34 cellular contexts compared by ENCODE assay signal in the genomic region with DNA sequence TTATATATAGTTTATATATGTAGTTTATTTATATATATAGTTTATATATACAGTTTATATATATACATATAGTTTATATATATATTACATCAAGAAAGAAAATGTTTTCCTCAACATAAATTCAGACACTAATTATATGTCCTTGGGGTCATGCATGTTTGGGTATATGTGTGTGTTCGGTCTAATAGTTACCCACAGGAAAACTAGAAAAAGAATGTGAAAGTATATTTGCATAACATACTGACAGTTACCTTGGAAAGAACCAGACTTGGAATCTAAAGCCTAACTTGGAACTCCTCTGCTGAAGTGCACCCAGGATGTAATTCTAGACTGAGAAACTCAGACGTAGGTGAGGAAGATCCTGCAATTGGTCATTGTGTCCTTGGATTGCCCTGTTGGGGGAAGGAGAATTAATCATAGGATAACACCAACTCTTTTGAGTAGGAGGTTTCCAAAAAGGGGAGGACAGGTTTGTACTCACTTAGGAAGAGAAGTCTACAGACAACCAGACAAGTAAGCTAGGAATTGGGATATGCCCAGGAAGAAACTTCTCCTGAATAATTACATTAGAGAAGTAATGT. TPM values are rescaled to one million over a fixed set of nuclear protein-coding genes. Genes with fewer than 3 reads are reported as not detected.
A peak's percentile ranks its signal among the peaks of the same experiment; 100 is the strongest.
DNase-seq lines count a peak whose midpoint lies in the region; ATAC-seq, FAIRE-seq and TF ChIP-seq lines count a peak whose summit lies in the region.
"Had no signal": no experiment of that assay in that cellular context is flagged by ENCODE, and none has a peak within 500 bp of the region (broad histone marks: within the 10 kb centered on the region; RNA-seq: fewer than 3 reads in every experiment).

No MANE protein-coding gene starts in this region.

- no peaks in the 10 kb centered on the region for H3K9me2 ChIP-seq in OCI-LY7 (ENCODE audit: insufficient read depth, low read length)

- no peak overlapping the region for H2AFZ ChIP-seq in OCI-LY7 (ENCODE audit: low read length)
- H2AFZ ChIP-seq: hepatocyte had no signal

- H3K36me3 ChIP-seq in OCI-LY7 (ENCODE audit: insufficient read depth, low read length) (no peaks in the 10 kb centered on the region), psoas muscle (ENCODE audit: insufficient read depth in 1 of 2, low read depth in 1 of 2) (no peaks in the 10 kb centered on the region)
- no peaks in the 10 kb centered on the region for H3K36me3 ChIP-seq in CD8-positive, alpha-beta memory T cell (ENCODE audit: insufficient read depth, low read length)
- H3K36me3 ChIP-seq: breast epithelium, gastroesophageal sphincter, lower lobe of right lung, prostate gland, sigmoid colon, tibial nerve had no signal

- FAIRE-seq in GM12892 (lab: Jason Lieb, UNC), result peak; percentile 44
- FAIRE-seq: HTR-8/SVneo had no signal

- peaks cover 0 to 18% of the 10 kb centered on the region in 2 donors for H3K27me3 Mint-ChIP-seq in CD8-positive, alpha-beta memory T cell
- H3K27me3 Mint-ChIP-seq in activated T-helper 2 cell treated with anti-CD3 and anti-CD28 coated beads, Interferon-gamma antibody, Interleukin-2, Interleukin-4, amounts not matched to agents 10 μg/mL and 5 μg/mL and 100 μg/mL, durations not matched to agents 14 hours and 24 hours and 36 hours (ENCODE audit: low read depth), result peaks cover 25% of the 10 kb centered on the region
- no peaks in the 10 kb centered on the region for H3K27me3 Mint-ChIP-seq in activated naive CD8-positive, alpha-beta T cell treated with anti-CD3 and anti-CD28 coated beads for 36 hours

- no peak overlapping the region for H3K27ac Mint-ChIP-seq in CD8-positive, alpha-beta memory T cell
- H3K27ac Mint-ChIP-seq in activated T-helper 2 cell treated with anti-CD3 and anti-CD28 coated beads, Interferon-gamma antibody, Interleukin-2, Interleukin-4, amounts not matched to agents 10 μg/mL and 5 μg/mL and 100 μg/mL, durations not matched to agents 14 hours and 24 hours and 36 hours, result no peak overlapping the region
- no peak overlapping the region for H3K27ac Mint-ChIP-seq in activated naive CD8-positive, alpha-beta T cell treated with anti-CD3 and anti-CD28 coated beads for 36 hours
- H3K27ac Mint-ChIP-seq: activated CD8-positive, alpha-beta T cell treated with anti-CD3 and anti-CD28 coated beads for 36 hours; activated naive CD8-positive, alpha-beta T cell; naive thymus-derived CD8-positive, alpha-beta T cell; T-helper 1 cell treated with Interleukin-12 subunit alpha and Interleukin-12 subunit beta and Interleukin-4 antibody, amounts not matched to agents 30 μg/mL and 1 μg/mL, for 36 hours had no signal

- no peak overlapping the region for H3K27ac ChIP-seq in OCI-LY7 (ENCODE audit: low read depth, low read length, poor library complexity, severe bottlenecking)
- H3K27ac ChIP-seq in psoas muscle, result no peak overlapping the region
- no peak overlapping the region for H3K27ac ChIP-seq in CD8-positive, alpha-beta memory T cell (ENCODE audit: low read depth, low read length)
- H3K27ac ChIP-seq: breast epithelium, C4-2B, gastroesophageal sphincter, hepatocyte, lower lobe of right lung, prostate gland, sigmoid colon, tibial nerve had no signal

- H3K4me1 Mint-ChIP-seq in CD8-positive, alpha-beta memory T cell, result no peaks in the 10 kb centered on the region
- H3K4me1 Mint-ChIP-seq in activated T-helper 2 cell treated with anti-CD3 and anti-CD28 coated beads, Interferon-gamma antibody, Interleukin-2, Interleukin-4, amounts not matched to agents 10 μg/mL and 5 μg/mL and 100 μg/mL, durations not matched to agents 14 hours and 24 hours and 36 hours (ENCODE audit: low read depth), result no peaks in the 10 kb centered on the region
- H3K4me1 Mint-ChIP-seq in activated naive CD8-positive, alpha-beta T cell treated with anti-CD3 and anti-CD28 coated beads for 36 hours, result no peaks in the 10 kb centered on the region

- intact Hi-C loops in OCI-LY7 (cut with micrococcal nuclease; ENCODE audit: unreplicated experiment) (no loop called here), psoas muscle (cut with DNase I) (no loop called here)
- intact Hi-C loops in activated T-helper 2 cell treated with anti-CD3 and anti-CD28 coated beads, Interferon-gamma antibody, Interleukin-2, Interleukin-4, amounts not matched to agents 10 μg/mL and 5 μg/mL and 100 μg/mL, durations not matched to agents 14 hours and 24 hours and 36 hours (cut with micrococcal nuclease), result no loop called here

- BruUV-seq in OCI-LY7 (replicated peaks; lab: Mats Ljungman, UMichigan), result no TSS peak

- H3K79me2 ChIP-seq in OCI-LY7 (ENCODE audit: insufficient read depth, low read depth, low read length), result no peaks in the 10 kb centered on the region
- H3K79me2 ChIP-seq: hepatocyte had no signal

- DNase-seq in GM12892 (ENCODE audit: insufficient read length), result no peak
- peak; percentile 8 for DNase-seq in OCI-LY7 (ENCODE audit: low spot score)
- DNase-seq in psoas muscle, result no peak
- no peak for DNase-seq in CD8-positive, alpha-beta memory T cell
- DNase-seq in activated T-helper 2 cell treated with anti-CD3 and anti-CD28 coated beads, Interferon-gamma antibody, Interleukin-2, Interleukin-4, amounts not matched to agents 10 μg/mL and 5 μg/mL and 100 μg/mL, durations not matched to agents 14 hours and 24 hours and 36 hours (ENCODE audit: low spot score), result no peak
- DNase-seq in activated naive CD8-positive, alpha-beta T cell treated with anti-CD3 and anti-CD28 coated beads for 36 hours, result no peak
- DNase-seq: activated CD4-positive, CD25-positive, alpha-beta regulatory T cell treated with anti-CD3 and anti-CD28 coated beads, Interleukin-2, amount 50 U/mL, for 72 hours; activated CD8-positive, alpha-beta T cell treated with anti-CD3 and anti-CD28 coated beads for 36 hours; anterior cingulate cortex; Caco-2; DMS53; HCEC 1CT; KBM-7; lower lobe of right lung; naive thymus-derived CD8-positive, alpha-beta T cell; NCI-H1436; NCI-H2081; NCI-H345; NCI-H69; nucleus accumbens; Right ventricle myocardium superior; sigmoid colon; stimulated activated CD4-positive, alpha-beta T cell treated with anti-CD3 and anti-CD28 coated beads, Interleukin-4, amount 100 ng/mL, for 1 hour had no signal

- peaks cover 15% of the 10 kb centered on the region for H3K4me1 ChIP-seq in OCI-LY7 (ENCODE audit: insufficient read depth, low read length, poor library complexity, severe bottlenecking)
- no peaks in the 10 kb centered on the region for H3K4me1 ChIP-seq in psoas muscle
- H3K4me1 ChIP-seq in CD8-positive, alpha-beta memory T cell (ENCODE audit: insufficient read depth, low read length), result no peaks in the 10 kb centered on the region
- H3K4me1 ChIP-seq: breast epithelium, Caco-2, lower lobe of right lung, prostate gland, sigmoid colon, tibial nerve had no signal

- POLR2A ChIA-PET in OCI-LY7 (lab: Charles Lee), result interaction anchor here (0.6 to 2.0 kb wide), 4 partner anchors 9 to 507 kb away, joined by 3 to 8 read pairs (median 4); a partner anchor contains a TSS
- POLR2A ChIA-PET in CD8-positive, alpha-beta memory T cell (lab: Charles Lee), result no interaction called here

- TF ChIP-seq POLR2A in GM12892 (IDR thresholded peaks at IDR 0.05; ENCODE audit: low read depth, low read length), result no peak

- H3K4me3 Mint-ChIP-seq in CD8-positive, alpha-beta memory T cell, result no peak overlapping the region
- no peak overlapping the region for H3K4me3 Mint-ChIP-seq in activated T-helper 2 cell treated with anti-CD3 and anti-CD28 coated beads, Interferon-gamma antibody, Interleukin-2, Interleukin-4, amounts not matched to agents 10 μg/mL and 5 μg/mL and 100 μg/mL, durations not matched to agents 14 hours and 24 hours and 36 hours (ENCODE audit: low read depth)
- H3K4me3 Mint-ChIP-seq in activated naive CD8-positive, alpha-beta T cell treated with anti-CD3 and anti-CD28 coated beads for 36 hours, result no peak overlapping the region
- H3K4me3 Mint-ChIP-seq: activated CD8-positive, alpha-beta T cell treated with anti-CD3 and anti-CD28 coated beads for 36 hours; activated naive CD8-positive, alpha-beta T cell; naive thymus-derived CD8-positive, alpha-beta T cell; T-helper 1 cell treated with Interleukin-12 subunit alpha and Interleukin-12 subunit beta and Interleukin-4 antibody, amounts not matched to agents 30 μg/mL and 1 μg/mL, for 36 hours had no signal

- H3K4me2 ChIP-seq in OCI-LY7 (ENCODE audit: low read length), result peak overlapping the region; percentile 40; the same call in 1 of the 2 replicates
- H3K4me2 ChIP-seq: hepatocyte had no signal

- H3K9me3 ChIP-seq in OCI-LY7 (ENCODE audit: low read length) (peaks cover 6% of the 10 kb centered on the region; the same call in 1 of the 2 replicates), psoas muscle (no peaks in the 10 kb centered on the region)
- H3K9me3 ChIP-seq in CD8-positive, alpha-beta memory T cell (ENCODE audit: low read length), result no peaks in the 10 kb centered on the region
- H3K9me3 ChIP-seq: breast epithelium, gastroesophageal sphincter, lower lobe of right lung, prostate gland, sigmoid colon, tibial nerve had no signal

- no peaks in the 10 kb centered on the region for H3K27me3 ChIP-seq in psoas muscle (ENCODE audit: insufficient read depth in 3 of 3, low read length in 2 of 3)
- H3K27me3 ChIP-seq in CD8-positive, alpha-beta memory T cell (ENCODE audit: insufficient read depth, low read length, poor library complexity, severe bottlenecking), result no peaks in the 10 kb centered on the region
- H3K27me3 ChIP-seq: breast epithelium, gastroesophageal sphincter, sigmoid colon, tibial nerve had no signal

- H3K9me3 Mint-ChIP-seq in CD8-positive, alpha-beta memory T cell, result peaks cover 0 to 2% (median 0%) of the 10 kb centered on the region in 5 donors
- H3K9me3 Mint-ChIP-seq in activated T-helper 2 cell treated with anti-CD3 and anti-CD28 coated beads, Interferon-gamma antibody, Interleukin-2, Interleukin-4, amounts not matched to agents 10 μg/mL and 5 μg/mL and 100 μg/mL, durations not matched to agents 14 hours and 24 hours and 36 hours, result no peaks in the 10 kb centered on the region
- H3K9me3 Mint-ChIP-seq in activated naive CD8-positive, alpha-beta T cell treated with anti-CD3 and anti-CD28 coated beads for 36 hours, result no peaks in the 10 kb centered on the region
- H3K9me3 Mint-ChIP-seq: naive thymus-derived CD8-positive, alpha-beta T cell had no signal

- peak; percentile 64 for ATAC-seq in GM21529 (IDR thresholded peaks at IDR 0.05; ENCODE audit: unreplicated experiment)
- peak; percentile 77 to 94 (median 86) for ATAC-seq in psoas muscle
- ATAC-seq: activated CD8-positive, alpha-beta T cell treated with anti-CD3 and anti-CD28 coated beads for 36 hours; gastroesophageal sphincter; lower lobe of right lung; naive thymus-derived CD8-positive, alpha-beta T cell; SK-N-SH treated with all-trans-retinoic acid at 6 μM for 48 hours had no signal

- no peak for TF ChIP-seq CTCF in OCI-LY7 (conservative IDR thresholded peaks at IDR 0.05; ENCODE audit: low read length)
- TF ChIP-seq CTCF in psoas muscle (IDR thresholded peaks at IDR 0.05), result no peak

- H3K4me3 ChIP-seq in OCI-LY7 (ENCODE audit: low read depth, low read length, poor library complexity, severe bottlenecking) (no peak overlapping the region), psoas muscle (no peak overlapping the region)
- H3K4me3 ChIP-seq in CD8-positive, alpha-beta memory T cell (ENCODE audit: low read length), result no peak overlapping the region
- H3K4me3 ChIP-seq: breast epithelium, gastroesophageal sphincter, hepatocyte, lower lobe of right lung, prostate gland, sigmoid colon, tibial nerve had no signal

- WGBS in psoas muscle, 3 donors, result 28 to 50% (median 34%) methylated on average over 2 of the region's 2 CpGs

- CTCF ChIA-PET in OCI-LY7 (lab: Charles Lee; ENCODE audit: unreplicated experiment), result no interaction called here
- CTCF ChIA-PET in CD8-positive, alpha-beta memory T cell (lab: Charles Lee), result no interaction called here

- peaks cover 0 to 3% (median 0%) of the 10 kb centered on the region in 3 donors for H3K36me3 Mint-ChIP-seq in CD8-positive, alpha-beta memory T cell
- no peaks in the 10 kb centered on the region for H3K36me3 Mint-ChIP-seq in activated T-helper 2 cell treated with anti-CD3 and anti-CD28 coated beads, Interferon-gamma antibody, Interleukin-2, Interleukin-4, amounts not matched to agents 10 μg/mL and 5 μg/mL and 100 μg/mL, durations not matched to agents 14 hours and 24 hours and 36 hours (ENCODE audit: low read depth)
- H3K36me3 Mint-ChIP-seq in activated naive CD8-positive, alpha-beta T cell treated with anti-CD3 and anti-CD28 coated beads for 36 hours, result no peaks in the 10 kb centered on the region

- no peaks in the 10 kb centered on the region for H4K20me1 ChIP-seq in OCI-LY7 (ENCODE audit: insufficient read depth, low read length)

RNA-seq across cellular contexts. Expression of a gene that starts 8.9 kb away (rescaled TPM):
- polyA plus RNA-seq in GM12892 (2012; ENCODE audit: missing spikeins), result 22.6 TPM
- 21.0 and 28.1 TPM in 2 replicates for total RNA-seq in OCI-LY7 (2014; rRNA removed; shearing (Covaris generic))
- total RNA-seq in OCI-LY7 (2022), result 29.7 and 32.3 TPM in 2 replicates
- 10 to 100 TPM; 59.9 to 83.6 (median 70.3) TPM for total RNA-seq in psoas muscle
- 10 to 100 TPM; 19.1 to 66.5 (median 46.3) TPM for polyA plus RNA-seq in psoas muscle
- total RNA-seq in CD8-positive, alpha-beta memory T cell, result 10 to 100 TPM; 22.2 to 22.9 TPM
- polyA plus RNA-seq in CD8-positive, alpha-beta memory T cell, result 12.8 TPM
- total RNA-seq in activated T-helper 2 cell treated with anti-CD3 and anti-CD28 coated beads, Interferon-gamma antibody, Interleukin-2, Interleukin-4, amounts not matched to agents 10 μg/mL and 5 μg/mL and 100 μg/mL, durations not matched to agents 14 hours and 24 hours and 36 hours, result 27.2 and 27.3 TPM in 2 replicates
- 10 to 100 TPM; 24.5 to 25.5 TPM for total RNA-seq in activated naive CD8-positive, alpha-beta T cell treated with anti-CD3 and anti-CD28 coated beads for 36 hours

RNA-seq across cellular contexts. Expression of a gene that starts 19.3 kb away (rescaled TPM):
- 81.2 TPM for polyA plus RNA-seq in GM12892 (2012; ENCODE audit: missing spikeins)
- total RNA-seq in OCI-LY7 (2014; rRNA removed; shearing (Covaris generic)), result 68.6 and 77.5 TPM in 2 replicates
- total RNA-seq in OCI-LY7 (2022), result 92.6 and 96.5 TPM in 2 replicates
- 10 to 100 TPM; 31.8 to 66.5 (median 44.5) TPM for total RNA-seq in psoas muscle
- polyA plus RNA-seq in psoas muscle, result 10 to 100 TPM; 54.7 to 94.6 (median 60.9) TPM
- 10 to 100 TPM; 85.1 to 88.7 TPM for total RNA-seq in CD8-positive, alpha-beta memory T cell
- 65.6 TPM for polyA plus RNA-seq in CD8-positive, alpha-beta memory T cell
- 67.4 and 70.1 TPM in 2 replicates for total RNA-seq in activated T-helper 2 cell treated with anti-CD3 and anti-CD28 coated beads, Interferon-gamma antibody, Interleukin-2, Interleukin-4, amounts not matched to agents 10 μg/mL and 5 μg/mL and 100 μg/mL, durations not matched to agents 14 hours and 24 hours and 36 hours
- total RNA-seq in activated naive CD8-positive, alpha-beta T cell treated with anti-CD3 and anti-CD28 coated beads for 36 hours, result 10 to 100 TPM; 92.4 to 95.6 TPM
